ENCODE assay signal across 10 cellular contexts in genomic region chr2:64990823-64991222, GRCh38. TPM values are rescaled to one million over a fixed set of nuclear protein-coding genes. Genes with fewer than 3 reads are reported as not detected.
A peak's percentile ranks its signal among the peaks of the same experiment; 100 is the strongest.
DNase-seq lines count a peak whose midpoint lies in the region; ATAC-seq and TF ChIP-seq lines count a peak whose summit lies in the region.
"Had no signal": no experiment of that assay in that cellular context is flagged by ENCODE, and none has a peak within 500 bp of the region (broad histone marks: within the 10 kb centered on the region; RNA-seq: fewer than 3 reads in every experiment).

No MANE protein-coding gene starts in this region.

- CTCF ChIA-PET in WTC11 (lab: Charles Lee): interaction anchor here (0.6 to 1.8 kb wide), 3 partner anchors 12 to 41 kb away, joined by 3 to 7 read pairs (median 5); no protein-coding TSS in a partner anchor

- H3K4me3 Mint-ChIP-seq in activated T-cell treated with anti-CD3 and anti-CD28 coated beads, Interleukin-2, amount 50 U/mL, for 4 hours: peak overlapping the region; percentile 86
- peak overlapping the region; percentile 70 for H3K4me3 Mint-ChIP-seq in WTC11

- H2AFZ ChIP-seq in hepatocyte: no peak overlapping the region

- H3K36me3 Mint-ChIP-seq in activated T-cell treated with anti-CD3 and anti-CD28 coated beads, Interleukin-2, amount 50 U/mL, for 4 hours (ENCODE audit: insufficient read depth): peaks cover 6% of the 10 kb centered on the region
- no peaks in the 10 kb centered on the region for H3K36me3 Mint-ChIP-seq in WTC11

- DNase-seq in activated T-cell treated with anti-CD3 and anti-CD28 coated beads, Interleukin-2, amount 50 U/mL, for 4 hours: no peak
- no peak for DNase-seq in activated T-cell treated with anti-CD3 and anti-CD28 coated beads for 4 hours
- DNase-seq in WTC11 (ENCODE audit: low spot score): no peak
- DNase-seq in hepatocyte (ENCODE audit: low spot score): no peak
- DNase-seq in substantia nigra (lab: John Stamatoyannopoulos, UW): no peak
- DNase-seq in NCI-H187 (lab: John Stamatoyannopoulos, UW): no peak
- no peak for DNase-seq in activated CD8-positive, alpha-beta memory T cell treated with anti-CD3 and anti-CD28 coated beads for 24 hours
- DNase-seq: activated CD4-positive, alpha-beta T cell treated with anti-CD3 and anti-CD28 coated beads, Interleukin-2, amount 50 U/mL, for 4 hours had no signal

- no peaks in the 10 kb centered on the region for H3K9me3 ChIP-seq in hepatocyte (ENCODE audit: low read depth)
- H3K9me3 ChIP-seq: prostate gland had no signal

- H3K9me3 Mint-ChIP-seq in activated T-cell treated with anti-CD3 and anti-CD28 coated beads, Interleukin-2, amount 50 U/mL, for 4 hours: no peaks in the 10 kb centered on the region
- no peaks in the 10 kb centered on the region for H3K9me3 Mint-ChIP-seq in WTC11

- H3K27ac ChIP-seq in hepatocyte (no peak overlapping the region), substantia nigra (ENCODE audit: low read depth, low read length, poor library complexity, severe bottlenecking) (peak overlapping the region; percentile 40)
- H3K27ac ChIP-seq: prostate gland had no signal

- peaks cover 20% of the 10 kb centered on the region for H3K4me1 ChIP-seq in hepatocyte (ENCODE audit: insufficient read depth)
- H3K4me1 ChIP-seq: prostate gland had no signal

- no peaks in the 10 kb centered on the region for H3K9me2 ChIP-seq in hepatocyte (replicated peaks; ENCODE audit: insufficient read depth)

- POLR2A ChIA-PET in WTC11 (lab: Charles Lee): interaction anchor here (0.6 to 1.1 kb wide), 2 partner anchors 43 to 66 kb away, joined by 3 to 4 read pairs; no protein-coding TSS in a partner anchor

- ATAC-seq in activated T-cell treated with anti-CD3 and anti-CD28 coated beads, Interleukin-2, amount 50 U/mL, for 4 hours: no peak
- ATAC-seq in WTC11 (no peak), GM21723 (IDR thresholded peaks at IDR 0.05; ENCODE audit: unreplicated experiment) (no peak)

- TF ChIP-seq CTCF in WTC11 (IDR thresholded peaks at IDR 0.05) (no peak), hepatocyte (IDR thresholded peaks at IDR 0.05; ENCODE audit: poor library complexity) (no peak)

- H3K27me3 Mint-ChIP-seq in activated T-cell treated with anti-CD3 and anti-CD28 coated beads, Interleukin-2, amount 50 U/mL, for 4 hours (ENCODE audit: low read depth): peaks cover 2% of the 10 kb centered on the region
- H3K27me3 Mint-ChIP-seq in WTC11 (ENCODE audit: low read depth): peaks cover 61% of the 10 kb centered on the region

- peaks cover 8% of the 10 kb centered on the region for H3K27me3 ChIP-seq in hepatocyte

- no peak overlapping the region for H3K27ac Mint-ChIP-seq in WTC11

- no peaks in the 10 kb centered on the region for H4K20me1 ChIP-seq in hepatocyte (ENCODE audit: insufficient read depth, poor library complexity, severe bottlenecking)

- WGBS in hepatocyte (ENCODE audit: low lambda C conversion rate, missing lambda C conversion rate): 98% methylated on average over 2 of the region's 2 CpGs

- peak overlapping the region; percentile 99 for H3K4me2 ChIP-seq in hepatocyte

- H3K79me2 ChIP-seq in hepatocyte: peaks cover 7% of the 10 kb centered on the region

- H3K4me3 ChIP-seq in hepatocyte: no peak overlapping the region

- no peaks in the 10 kb centered on the region for H3K36me3 ChIP-seq in hepatocyte (replicated peaks; ENCODE audit: insufficient read depth, low read depth)
- H3K36me3 ChIP-seq: prostate gland had no signal

- H3K4me1 Mint-ChIP-seq in activated T-cell treated with anti-CD3 and anti-CD28 coated beads, Interleukin-2, amount 50 U/mL, for 4 hours (ENCODE audit: low read depth): peaks cover 27% of the 10 kb centered on the region
- H3K4me1 Mint-ChIP-seq in WTC11: peaks cover 19% of the 10 kb centered on the region

TF ChIP-seq in WTC11, 78 proteins besides CTCF, POLR2A, EP300 and RAD21 (continues in another document):
- no peak for TF ChIP-seq USF2 (CRISPR knock-in tag; IDR thresholded peaks at IDR 0.05)
- TF ChIP-seq OVOL2 (CRISPR knock-in tag; IDR thresholded peaks at IDR 0.05; ENCODE audit: borderline replicate concordance): no peak
- TF ChIP-seq RORB (CRISPR knock-in tag; IDR thresholded peaks at IDR 0.05): no peak
- no peak for TF ChIP-seq EMX1 (CRISPR knock-in tag; IDR thresholded peaks at IDR 0.05)
- no peak for TF ChIP-seq HMGA2 (CRISPR knock-in tag; IDR thresholded peaks at IDR 0.05)
- no peak for TF ChIP-seq ZBTB43 (CRISPR knock-in tag; IDR thresholded peaks at IDR 0.05)
- TF ChIP-seq ATF2 (CRISPR knock-in tag; IDR thresholded peaks at IDR 0.05; ENCODE audit: borderline replicate concordance, low read depth): no peak
- TF ChIP-seq KAT7 (CRISPR knock-in tag; IDR thresholded peaks at IDR 0.05; ENCODE audit: borderline replicate concordance): no peak
- TF ChIP-seq AFF4 (CRISPR knock-in tag; IDR thresholded peaks at IDR 0.05; ENCODE audit: borderline replicate concordance): no peak
- no peak for TF ChIP-seq TCF7 (CRISPR knock-in tag; IDR thresholded peaks at IDR 0.05; ENCODE audit: low read depth)
- TF ChIP-seq ATF3 (CRISPR knock-in tag; conservative IDR thresholded peaks at IDR 0.05): no peak

RNA-seq across cellular contexts. Expression of gene SLC1A4, which starts 1.6 kb away (rescaled TPM):
- 10 to 100 TPM in 1 of 3 donors, 1 to 10 TPM in 2; 6.2 to 16.7 (median 9.6) TPM for total RNA-seq in activated T-cell treated with anti-CD3 and anti-CD28 coated beads, Interleukin-2, amount 50 U/mL, for 4 hours
- total RNA-seq in WTC11 (2021) (0.73 to 1.6 TPM (median 0.80 TPM) in 3 replicates), hepatocyte (17.8 and 23.0 TPM in 2 replicates)
- polyA plus RNA-seq in hepatocyte: 11.8 and 14.2 TPM in 2 replicates
